20 cellular contexts compared by ENCODE assay signal in genomic region chr7:40077849-40078248, GRCh38. TPM values are rescaled to one million over a fixed set of nuclear protein-coding genes. Genes with fewer than 3 reads are reported as not detected.
DNase-seq lines count a peak whose midpoint lies in the region; ATAC-seq and TF ChIP-seq lines count a peak whose summit lies in the region.
"Had no signal": no experiment of that assay in that cellular context is flagged by ENCODE, and none has a peak within 500 bp of the region (broad histone marks: within the 10 kb centered on the region; RNA-seq: fewer than 3 reads in every experiment).

No MANE protein-coding gene starts in this region.

- H3K4me1 ChIP-seq in mammary epithelial cell (ENCODE audit: insufficient read depth, low read length) (no peaks in the 10 kb centered on the region), ascending aorta (no peaks in the 10 kb centered on the region)
- H3K4me1 ChIP-seq: body of pancreas, gastrocnemius medialis, neural progenitor cell, right atrium auricular region, tibial artery had no signal

- no peak overlapping the region for H3K4me3 Mint-ChIP-seq in MCF 10A (ENCODE audit: unreplicated experiment)
- H3K4me3 Mint-ChIP-seq: CD4-positive, alpha-beta memory T cell; neural progenitor cell had no signal

- H3K27ac ChIP-seq in mammary epithelial cell (ENCODE audit: insufficient read depth, low read depth, low read length) (no peak overlapping the region), ascending aorta (no peak overlapping the region)
- H3K27ac ChIP-seq: body of pancreas, gastrocnemius medialis, neural progenitor cell, right atrium auricular region, tibial artery had no signal

- 79% methylated on average over 3 of the region's 3 CpGs for WGBS in mammary epithelial cell (ENCODE audit: low coverage, missing lambda C conversion rate)

- H3K4me1 Mint-ChIP-seq in MCF 10A (ENCODE audit: insufficient read depth, unreplicated experiment) = peaks cover 5% of the 10 kb centered on the region
- H3K4me1 Mint-ChIP-seq: neural progenitor cell had no signal

- H4K20me1 ChIP-seq in mammary epithelial cell (ENCODE audit: insufficient read depth, low read length) = no peaks in the 10 kb centered on the region

- no peaks in the 10 kb centered on the region for H3K27me3 ChIP-seq in mammary epithelial cell (ENCODE audit: insufficient read depth, low read length)
- no peaks in the 10 kb centered on the region for H3K27me3 ChIP-seq in ascending aorta
- H3K27me3 ChIP-seq: body of pancreas, gastrocnemius medialis, neural progenitor cell, right atrium auricular region, tibial artery had no signal

- dilution Hi-C loops in mammary epithelial cell (cut with HindIII; ENCODE audit: low sequenced_read_pairs) = no loop called here

- DNase-seq in MCF 10A (ENCODE audit: unreplicated experiment) (peak; percentile 47), mammary epithelial cell (no peak), SIG-M5 (lab: John Stamatoyannopoulos, UW) (peak; percentile 50), fibroblast of gingiva (ENCODE audit: low read depth) (peak; percentile 87), ascending aorta (ENCODE audit: low spot score in 2 of 2) (no peak), GM19238 (ENCODE audit: insufficient read length, low spot score) (no peak)
- no peak for DNase-seq in activated CD4-positive, CD25-positive, alpha-beta regulatory T cell (lab: John Stamatoyannopoulos, UW)
- DNase-seq: activated T-cell treated with anti-CD3 and anti-CD28 coated beads for 4 hours; body of pancreas; CD4-positive, alpha-beta memory T cell; DMS79; gastrocnemius medialis; KG1; left colon; NCI-H1105; stimulated activated naive CD4-positive, alpha-beta T cell treated with Interleukin-2 at 50 U/mL for 16 hours; tibial artery had no signal

- intact Hi-C loops in MCF 10A (cut with micrococcal nuclease) = no loop called here
- intact Hi-C loops in mammary epithelial cell (cut with micrococcal nuclease) = no loop called here
- intact Hi-C loops in ascending aorta (cut with DNase I) = no loop called here

- no peak for ATAC-seq in HG03378 (IDR thresholded peaks at IDR 0.05; ENCODE audit: unreplicated experiment)
- ATAC-seq: body of pancreas, gastrocnemius medialis, left colon had no signal

- H3K36me3 ChIP-seq in mammary epithelial cell (ENCODE audit: insufficient read depth, low read length) = peaks cover 4% of the 10 kb centered on the region
- H3K36me3 ChIP-seq in ascending aorta = peaks cover 9 to 15% of the 10 kb centered on the region in 2 donors

- H3K9me3 ChIP-seq in mammary epithelial cell (replicated peaks; ENCODE audit: insufficient read depth, low read length) (no peaks in the 10 kb centered on the region), ascending aorta (no peaks in the 10 kb centered on the region)
- H3K9me3 ChIP-seq: body of pancreas, gastrocnemius medialis, right atrium auricular region, tibial artery had no signal

- H3K4me3 ChIP-seq in mammary epithelial cell (replicated peaks in 1 of 3; ENCODE audit: insufficient read depth in 1 of 3, low read depth in 2 of 3, low read length in 3 of 3) = no peak overlapping the region
- no peak overlapping the region for H3K4me3 ChIP-seq in ascending aorta
- H3K4me3 ChIP-seq: body of pancreas, gastrocnemius medialis, neural progenitor cell, right atrium auricular region, tibial artery had no signal

- H3K36me3 Mint-ChIP-seq in MCF 10A (ENCODE audit: insufficient read depth, unreplicated experiment) = peaks cover 32% of the 10 kb centered on the region

- no peak overlapping the region for H3K4me2 ChIP-seq in mammary epithelial cell (ENCODE audit: insufficient read depth, low read depth, low read length)
- H3K4me2 ChIP-seq: neural progenitor cell had no signal

- BruUV-seq in MCF 10A (replicated peaks; lab: Mats Ljungman, UMichigan) (no TSS peak), mammary epithelial cell (replicated peaks; lab: Mats Ljungman, UMichigan) (no TSS peak)

- TF ChIP-seq CTCF in MCF 10A (IDR thresholded peaks at IDR 0.05; ENCODE audit: unreplicated experiment) (no peak), mammary epithelial cell (conservative IDR thresholded peaks at IDR 0.05 in 1 of 2, IDR thresholded peaks at IDR 0.05 in 1 of 2; ENCODE audit: extremely low read depth in 1 of 2, insufficient read depth in 1 of 2, low read depth in 1 of 2, low read length in 2 of 2) (no peak), ascending aorta (IDR thresholded peaks at IDR 0.05) (no peak)

- H3K27me3 Mint-ChIP-seq in MCF 10A (ENCODE audit: insufficient read depth, unreplicated experiment) = no peaks in the 10 kb centered on the region
- H3K27me3 Mint-ChIP-seq: CD4-positive, alpha-beta memory T cell had no signal

- POLR2A ChIA-PET in MCF 10A (lab: Yijun Ruan, JAX) = interaction anchor here (0.6 kb wide), 1 partner anchor 185 kb away, joined by 3 read pairs; no protein-coding TSS in a partner anchor

- CTCF ChIA-PET in MCF 10A (lab: Yijun Ruan, JAX) (interaction anchor here (1.3 kb wide), 1 partner anchor 182 kb away, joined by 3 read pairs; no protein-coding TSS in a partner anchor), mammary epithelial cell (lab: Charles Lee; ENCODE audit: low non-redundant PET) (no interaction called here)

- no peaks in the 10 kb centered on the region for H3K79me2 ChIP-seq in mammary epithelial cell (ENCODE audit: insufficient read depth, low read length)

- no peaks in the 10 kb centered on the region for H3K9me3 Mint-ChIP-seq in MCF 10A (ENCODE audit: unreplicated experiment)
- H3K9me3 Mint-ChIP-seq: CD4-positive, alpha-beta memory T cell; neural progenitor cell had no signal

- H2AFZ ChIP-seq in mammary epithelial cell (ENCODE audit: low read depth, low read length) = no peak overlapping the region
- H2AFZ ChIP-seq: neural progenitor cell had no signal

- no peak overlapping the region for H3K9ac ChIP-seq in mammary epithelial cell (ENCODE audit: insufficient read depth, low read length)
- H3K9ac ChIP-seq: neural progenitor cell had no signal

- peak overlapping the region; percentile 39 for H3K27ac Mint-ChIP-seq in MCF 10A (ENCODE audit: low read depth, unreplicated experiment)
- H3K27ac Mint-ChIP-seq: neural progenitor cell had no signal

- in situ Hi-C loops in mammary epithelial cell (cut with MboI; ENCODE audit: low sequenced_read_pairs in 2 of 2) = no loop called here

RNA-seq across cellular contexts. Expression of gene MPLKIP, which starts 56.6 kb away (rescaled TPM):
- total RNA-seq in MCF 10A (2022) (30.6 and 31.3 TPM in 2 replicates), mammary epithelial cell (10 to 100 TPM; 17.8 to 45.4 TPM), ascending aorta (55.5 TPM)
- polyA plus RNA-seq in mammary epithelial cell = 33.3 TPM
- 2.8 TPM for polyA minus RNA-seq in mammary epithelial cell

RNA-seq across cellular contexts. Expression of gene SUGCT, which starts 57.0 kb away (rescaled TPM):
- total RNA-seq in MCF 10A (2022) (20.2 and 25.4 TPM in 2 replicates), mammary epithelial cell (100 to 1,000 TPM in 1 of 2 donors, 10 to 100 TPM in 1; 12.3 to 138 TPM), ascending aorta (9.8 TPM)
- 72.6 TPM for polyA plus RNA-seq in mammary epithelial cell
- 41.0 TPM for polyA minus RNA-seq in mammary epithelial cell

Comparison
In these comparisons a context has a peak if more than half of its experiments do, and no peak if none do; other contexts are left out.
1. DNase-seq: peak in MCF 10A (single experiment), SIG-M5 (single experiment) and fibroblast of gingiva (single experiment); none in mammary epithelial cell (single experiment), ascending aorta (0 of 2), activated CD4-positive, CD25-positive, alpha-beta regulatory T cell (0 of 4) and GM19238 (single experiment).